In the genomic region with DNA sequence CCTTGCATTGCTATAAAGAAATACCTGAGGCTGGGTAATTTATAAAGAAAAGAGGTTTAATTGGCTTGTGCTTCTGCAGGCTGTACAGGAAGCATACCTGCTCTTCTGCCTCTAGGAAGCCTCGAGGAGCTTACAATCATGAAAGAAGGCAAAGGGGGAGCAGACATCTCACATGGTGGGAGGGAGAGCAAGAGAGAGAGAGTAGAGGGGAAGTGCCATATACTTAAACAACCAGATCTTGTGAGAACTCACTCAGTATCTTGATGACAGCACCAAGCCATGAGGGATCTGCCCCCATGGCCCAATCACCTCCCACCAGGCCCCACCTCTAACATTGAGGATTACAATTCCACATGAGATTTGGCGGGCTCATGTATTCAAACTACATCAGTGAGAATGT, we compare ENCODE assay signal across 27 cellular contexts.
"Had no signal": no experiment of that assay in that cellular context is flagged by ENCODE, and none has a peak within 500 bp of the region (broad histone marks: within the 10 kb centered on the region; RNA-seq: fewer than 3 reads in every experiment).

No MANE protein-coding gene starts in this region.

- FAIRE-seq: urothelium cell line had no signal

- H3K4me1 ChIP-seq: stomach, suprapubic skin, testis, thyroid gland, tibial artery, tibial nerve, transverse colon, upper lobe of left lung, upper lobe of right lung, uterus had no signal

- H3K4me3 ChIP-seq: stomach, suprapubic skin, testis, thoracic aorta, thyroid gland, tibial artery, tibial nerve, transverse colon, upper lobe of left lung, upper lobe of right lung, uterus, vagina had no signal

- DNase-seq: stimulated activated CD4-positive, alpha-beta T cell treated with anti-CD3 and anti-CD28 coated beads, Interleukin-2, amount 100 ng/mL, for 48 hours; stimulated activated CD4-positive, alpha-beta T cell treated with anti-CD3 and anti-CD28 coated beads, Interleukin-4, amount 100 ng/mL, for 1 hour; stimulated activated CD4-positive, alpha-beta T cell treated with anti-CD3 and anti-CD28 coated beads, Interleukin-4, amount 100 ng/mL, for 24 hours; stimulated activated CD4-positive, alpha-beta T cell treated with anti-CD3 and anti-CD28 coated beads, Interleukin-4, amount 100 ng/mL, for 4 hours; stimulated activated CD8-positive, alpha-beta memory T cell treated with anti-CD3 and anti-CD28 coated beads, Interleukin-4, amount 100 ng/mL, for 48 hours; stimulated activated naive B cell treated with anti-CD40 and anti-IgM and Interleukin-4, amounts not matched to agents 10 μg/mL and 1 μg/mL and 100 μg/mL, for 72 hours; stimulated activated naive CD4-positive, alpha-beta T cell; stimulated activated naive CD4-positive, alpha-beta T cell treated with Interleukin-2 at 50 U/mL for 16 hours; stimulated activated naive CD8-positive, alpha-beta T cell treated with anti-CD3 and anti-CD28 coated beads, Interleukin-15, amount 100 ng/mL, for 72 hours; stimulated activated naive CD8-positive, alpha-beta T cell treated with anti-CD3 and anti-CD28 coated beads, Interleukin-15, Interleukin-2, amounts not matched to agents 100 U/mL and 50 U/mL, for 24 hours; stomach; substantia nigra; testis; thyroid gland; tibial artery; transverse colon; trophoblast cell; upper lobe of left lung; upper lobe of right lung; uterus had no signal

- ATAC-seq: stimulated activated effector memory CD8-positive, alpha-beta T cell treated with anti-CD3 and anti-CD28 coated beads, Interleukin-12 subunit alpha, Interleukin-12 subunit beta, amount 100 ng/mL, for 72 hours; stimulated activated memory B cell treated with anti-CD40 and anti-IgM and Interleukin-4, amounts not matched to agents 10 μg/mL and 1 μg/mL and 100 μg/mL, for 72 hours; stimulated activated naive B cell treated with anti-CD40 and anti-IgM and Interleukin-4, amounts not matched to agents 10 μg/mL and 1 μg/mL and 100 μg/mL, for 72 hours; stimulated activated naive CD8-positive, alpha-beta T cell treated with anti-CD3 and anti-CD28 coated beads, Interleukin-15, amount 100 ng/mL, for 72 hours; stimulated activated naive CD8-positive, alpha-beta T cell treated with anti-CD3 and anti-CD28 coated beads, Interleukin-15, Interleukin-2, amounts not matched to agents 100 U/mL and 50 U/mL, for 24 hours; upper lobe of right lung had no signal

- H3K36me3 ChIP-seq: stomach, suprapubic skin, thoracic aorta, thyroid gland, tibial artery, tibial nerve, transverse colon, upper lobe of left lung, upper lobe of right lung, uterus, vagina had no signal

- H3K9me3 ChIP-seq: stomach, suprapubic skin, testis, thoracic aorta, thyroid gland, tibial artery, tibial nerve, transverse colon, upper lobe of left lung, upper lobe of right lung, uterus, vagina had no signal

- H3K27me3 ChIP-seq: stomach, suprapubic skin, testis, thyroid gland, tibial artery, tibial nerve, transverse colon, upper lobe of left lung, upper lobe of right lung, uterus, vagina had no signal

- H3K27ac ChIP-seq: stomach, suprapubic skin, testis, thoracic aorta, thyroid gland, tibial artery, tibial nerve, transverse colon, upper lobe of left lung, upper lobe of right lung, uterus, vagina had no signal
